In the genomic region with DNA sequence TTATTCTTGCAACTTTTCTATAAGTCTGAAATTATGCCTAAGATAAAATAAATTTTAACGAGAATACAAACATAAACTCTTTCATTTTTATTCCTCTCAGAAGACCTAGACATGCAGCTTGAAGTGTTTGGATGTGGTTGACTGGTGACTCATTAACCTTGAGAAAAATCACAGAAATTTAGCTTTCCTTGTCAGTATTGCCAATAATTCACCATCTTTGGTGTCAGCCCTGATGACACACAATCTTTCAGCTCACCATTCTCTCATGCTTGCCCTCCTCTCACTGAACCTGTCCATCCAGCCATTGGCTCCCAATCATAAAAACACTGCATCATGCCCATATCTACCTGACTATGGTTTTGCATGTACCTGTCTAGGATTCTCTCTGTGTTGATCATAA, we compare ENCODE assay signal across 13 cellular contexts.
"Had no signal": no experiment of that assay in that cellular context is flagged by ENCODE, and none has a peak within 500 bp of the region (broad histone marks: within the 10 kb centered on the region; RNA-seq: fewer than 3 reads in every experiment).

No MANE protein-coding gene starts in this region.

- H3K9me3 Mint-ChIP-seq: activated naive CD4-positive, alpha-beta T cell treated with anti-CD3 and anti-CD28 coated beads, Interleukin-2, amount 50 U/mL, for 24 hours had no signal

- H3K27ac Mint-ChIP-seq: activated naive CD4-positive, alpha-beta T cell treated with anti-CD3 and anti-CD28 coated beads, Interleukin-2, amount 50 U/mL, for 24 hours; naive B cell had no signal

- ATAC-seq: left cardiac atrium, lower lobe of right lung had no signal

- FAIRE-seq: TTC549 had no signal

- H3K4me3 Mint-ChIP-seq: activated naive CD4-positive, alpha-beta T cell treated with anti-CD3 and anti-CD28 coated beads, Interleukin-2, amount 50 U/mL, for 24 hours; naive B cell had no signal

- H3K4me1 Mint-ChIP-seq: activated naive CD4-positive, alpha-beta T cell treated with anti-CD3 and anti-CD28 coated beads, Interleukin-2, amount 50 U/mL, for 24 hours; naive B cell had no signal

- DNase-seq: activated CD4-positive, alpha-beta T cell treated with anti-CD3 and anti-CD28 coated beads, Interleukin-2, amount 50 U/mL, for 1 hour; activated T-cell treated with anti-CD3 and anti-CD28 coated beads, Interleukin-2, amount 50 U/mL, for 1 hour; amniotic stem cell; effector CD8-positive, alpha-beta T cell; hippocampal formation; left cardiac atrium; lower lobe of right lung; midbrain; naive B cell; stomach; T-helper 2 cell had no signal

- H3K36me3 Mint-ChIP-seq: naive B cell had no signal
